In genomic region chr1:24929091-24929875, GRCh38 we compare ENCODE assay signal across 8 cellular contexts. TPM values are rescaled to one million over a fixed set of nuclear protein-coding genes. Genes with fewer than 3 reads are reported as not detected.
DNase-seq lines count a peak whose midpoint lies in the region; ATAC-seq and TF ChIP-seq lines count a peak whose summit lies in the region.

No MANE protein-coding gene starts in this region.

- H3K79me2 ChIP-seq in KMS-11 (ENCODE audit: insufficient read depth, low read depth): peaks cover 54% of the 10 kb centered on the region

- H3K4me3 ChIP-seq in KMS-11 (IDR thresholded peaks at IDR 0.05; ENCODE audit: insufficient read depth, low read depth, low read length) (no peak overlapping the region), skeletal muscle satellite cell (ENCODE audit: low read length) (no peak overlapping the region)

- intact Hi-C loops in CD14-positive monocyte (cut with micrococcal nuclease): loop anchor here (2.0 to 5.0 kb wide), 2 partner anchors 82 to 108 kb away; no protein-coding TSS in a partner anchor
- intact Hi-C loops in activated CD4-positive, alpha-beta memory T cell treated with anti-CD3 and anti-CD28 coated beads for 36 hours (cut with micrococcal nuclease): loop anchor here (5.0 to 10.0 kb wide), 4 partner anchors 173 to 444 kb away; partner anchors contain the start of genes CLIC4 and SYF2

- H3K9ac ChIP-seq in KMS-11 (peak overlapping the region; percentile 76), skeletal muscle satellite cell (ENCODE audit: low read depth, low read length) (no peak overlapping the region)

- DNase-seq in CD14-positive monocyte (ENCODE audit: low spot score) (no peak), fibroblast of gingiva (ENCODE audit: low read depth) (peak; percentile 50), cerebellar cortex (ENCODE audit: low spot score) (no peak), superior temporal gyrus (ENCODE audit: extremely low spot score) (no peak)
- DNase-seq in activated CD4-positive, alpha-beta memory T cell treated with anti-CD3 and anti-CD28 coated beads for 36 hours: peak; percentile 59

- no peak overlapping the region for H2AFZ ChIP-seq in KMS-11 (ENCODE audit: low read depth)

- no peaks in the 10 kb centered on the region for H3K27me3 ChIP-seq in KMS-11 (ENCODE audit: insufficient read depth, low read depth)
- peaks cover 94% of the 10 kb centered on the region for H3K27me3 ChIP-seq in skeletal muscle satellite cell (ENCODE audit: control insufficient read depth, insufficient read depth, low read length)

- TF ChIP-seq CTCF in CD14-positive monocyte (IDR thresholded peaks at IDR 0.05) (no peak), KMS-11 (conservative IDR thresholded peaks at IDR 0.05; ENCODE audit: low read depth, low read length) (no peak)

- H3K27ac ChIP-seq in KMS-11: peak overlapping the region; percentile 85

- H3K9me3 Mint-ChIP-seq in CD14-positive monocyte: peaks cover 0 to 17% (median 2%) of the 10 kb centered on the region in 7 donors
- H3K9me3 Mint-ChIP-seq in activated CD4-positive, alpha-beta memory T cell treated with anti-CD3 and anti-CD28 coated beads for 36 hours: no peaks in the 10 kb centered on the region

- H3K36me3 ChIP-seq in KMS-11 (ENCODE audit: insufficient read depth) (peaks cover 5% of the 10 kb centered on the region; the same call in 1 of the 2 replicates), skeletal muscle satellite cell (ENCODE audit: insufficient read depth, low read length) (no peaks in the 10 kb centered on the region)

- no peaks in the 10 kb centered on the region for H4K20me1 ChIP-seq in KMS-11 (ENCODE audit: insufficient read depth)

- peaks cover 26 to 67% (median 66%) of the 10 kb centered on the region in 3 donors for H3K27me3 Mint-ChIP-seq in CD14-positive monocyte (ENCODE audit: low read depth in 3 of 3)
- no peaks in the 10 kb centered on the region for H3K27me3 Mint-ChIP-seq in activated CD4-positive, alpha-beta memory T cell treated with anti-CD3 and anti-CD28 coated beads for 36 hours

- peaks cover 34% of the 10 kb centered on the region for H3K4me1 Mint-ChIP-seq in CD14-positive monocyte
- peaks cover 64% of the 10 kb centered on the region for H3K4me1 Mint-ChIP-seq in activated CD4-positive, alpha-beta memory T cell treated with anti-CD3 and anti-CD28 coated beads for 36 hours (ENCODE audit: low read depth)

- H3K4me3 Mint-ChIP-seq in CD14-positive monocyte: peak overlapping the region; percentile 93
- peak overlapping the region; percentile 81 for H3K4me3 Mint-ChIP-seq in activated CD4-positive, alpha-beta memory T cell treated with anti-CD3 and anti-CD28 coated beads for 36 hours

- H3K4me1 ChIP-seq in KMS-11 (ENCODE audit: low read depth, poor library complexity, severe bottlenecking) (peaks cover 30% of the 10 kb centered on the region), skeletal muscle satellite cell (ENCODE audit: control insufficient read depth, insufficient read depth, low read length) (peaks cover 8% of the 10 kb centered on the region)

- peak overlapping the region; percentile 84 to 93 (median 89) for H3K27ac Mint-ChIP-seq in CD14-positive monocyte
- H3K27ac Mint-ChIP-seq in activated CD4-positive, alpha-beta memory T cell treated with anti-CD3 and anti-CD28 coated beads for 36 hours: peak overlapping the region; percentile 91

- POLR2A ChIA-PET in activated CD4-positive, alpha-beta memory T cell treated with anti-CD3 and anti-CD28 coated beads for 36 hours (lab: Charles Lee): interaction anchor here (0.9 to 8.7 kb wide), 17 partner anchors 10 to 503 kb away, joined by 3 to 69 read pairs (median 7); partner anchors contain the start of gene SYF2

- peaks cover 26 to 36% of the 10 kb centered on the region in 2 donors for H3K36me3 Mint-ChIP-seq in CD14-positive monocyte
- H3K36me3 Mint-ChIP-seq in activated CD4-positive, alpha-beta memory T cell treated with anti-CD3 and anti-CD28 coated beads for 36 hours: peaks cover 56% of the 10 kb centered on the region

- H3K4me2 ChIP-seq in KMS-11 (peak overlapping the region; percentile 94), skeletal muscle satellite cell (ENCODE audit: low read length) (peak overlapping the region; percentile 43)

- peak; percentile 9 for ATAC-seq in GM19455 (IDR thresholded peaks at IDR 0.05; ENCODE audit: unreplicated experiment)

- CTCF ChIA-PET in activated CD4-positive, alpha-beta memory T cell treated with anti-CD3 and anti-CD28 coated beads for 36 hours (lab: Charles Lee): interaction anchor here (0.7 to 12.0 kb wide), 11 partner anchors 17 to 310 kb away, joined by 3 to 290 read pairs (median 4); no protein-coding TSS in a partner anchor

- H3K9me3 ChIP-seq in skeletal muscle satellite cell (replicated peaks; ENCODE audit: low read length): no peaks in the 10 kb centered on the region

RNA-seq across cellular contexts. Expression of gene RUNX3, which starts 0.8 kb away (rescaled TPM):
- polyA plus RNA-seq in CD14-positive monocyte: 1 to 10 TPM; 4.4 to 6.7 TPM
- 100 to 1,000 TPM; 153 to 155 TPM for total RNA-seq in activated CD4-positive, alpha-beta memory T cell treated with anti-CD3 and anti-CD28 coated beads for 36 hours
- not detected in 2 replicates for total RNA-seq in skeletal muscle satellite cell (2012; rRNA removed)

Comparison
In these comparisons a context has a peak if more than half of its experiments do, and no peak if none do; other contexts are left out.
1. DNase-seq: peak in activated CD4-positive, alpha-beta memory T cell treated with anti-CD3 and anti-CD28 coated beads for 36 hours (single experiment) and fibroblast of gingiva (single experiment); none in CD14-positive monocyte (single experiment), cerebellar cortex (single experiment) and superior temporal gyrus (single experiment).